ENCODE assay signal across 22 cellular contexts in the genomic region with DNA sequence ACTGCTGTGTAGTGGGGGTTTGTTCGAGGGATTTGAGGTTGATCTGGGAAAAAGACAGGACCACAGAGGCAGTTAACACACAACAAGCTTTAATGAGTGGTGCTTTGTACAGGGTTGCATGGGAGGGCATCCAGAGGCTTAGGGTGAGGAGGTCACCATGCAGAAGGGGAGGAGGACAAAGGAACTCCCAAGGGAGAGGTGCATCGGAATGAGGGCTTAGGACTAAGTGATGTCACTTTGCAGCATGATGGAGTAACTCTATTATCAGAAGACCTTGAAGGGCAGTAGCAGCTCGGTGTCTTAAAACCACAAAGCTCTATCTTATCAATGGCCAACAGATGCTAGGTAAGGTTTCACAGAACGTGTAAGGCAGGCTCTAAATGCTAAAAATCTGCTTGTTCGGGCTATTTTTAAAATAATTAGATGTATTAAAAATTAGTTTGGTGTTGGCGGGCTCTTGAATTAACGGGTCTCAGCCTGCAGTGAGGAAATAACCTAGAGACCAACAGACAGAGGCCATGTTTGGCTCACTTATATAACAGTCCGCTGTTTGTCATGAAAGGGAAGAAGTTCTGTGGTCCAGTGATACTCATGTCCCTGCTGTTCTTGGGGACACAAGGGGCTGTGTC. TPM values are rescaled to one million over a fixed set of nuclear protein-coding genes. Genes with fewer than 3 reads are reported as not detected.
A peak's percentile ranks its signal among the peaks of the same experiment; 100 is the strongest.
DNase-seq lines count a peak whose midpoint lies in the region; ATAC-seq and TF ChIP-seq lines count a peak whose summit lies in the region.
"Had no signal": no experiment of that assay in that cellular context is flagged by ENCODE, and none has a peak within 500 bp of the region (broad histone marks: within the 10 kb centered on the region; RNA-seq: fewer than 3 reads in every experiment).

No MANE protein-coding gene starts in this region.

- intact Hi-C loops in CD4-positive, alpha-beta memory T cell (cut with micrococcal nuclease): no loop called here
- intact Hi-C loops in activated T-helper 1 cell treated with anti-CD3 and anti-CD28 coated beads, Interleukin-12 subunit alpha, Interleukin-12 subunit beta, Interleukin-2, Interleukin-4 antibody, amounts not matched to agents 30 ng/mL and 10 ng/mL and 1 ng/mL, durations not matched to agents 14 hours and 24 hours and 36 hours (cut with micrococcal nuclease): loop anchor here (10.0 kb wide), 1 partner anchor 417 kb away; the partner anchor contains the start of gene ASF1A
- intact Hi-C loops in sigmoid colon (cut with DNase I): no loop called here

- ATAC-seq in natural killer cell treated with Interleukin-12 subunit alpha and Interleukin-12 subunit beta and Interleukin-15 and Interleukin-18, amount 100 ng/mL, for 72 hours: no peak
- ATAC-seq: activated T-cell treated with anti-CD3 and anti-CD28 coated beads, Interleukin-2, amount 50 U/mL, for 4 hours had no signal

- TF ChIP-seq POLR2A in sigmoid colon (IDR thresholded peaks at IDR 0.05): no peak

- no peaks in the 10 kb centered on the region for H3K9me3 ChIP-seq in CD4-positive, alpha-beta memory T cell (ENCODE audit: control insufficient read depth in 1 of 2, low read length in 2 of 2)
- H3K9me3 ChIP-seq in HEK293 (ENCODE audit: control insufficient read depth, insufficient read depth, low read depth, low read length) (no peaks in the 10 kb centered on the region), sigmoid colon (no peaks in the 10 kb centered on the region)
- H3K9me3 ChIP-seq: colonic mucosa had no signal

- H3K27me3 ChIP-seq in CD4-positive, alpha-beta memory T cell (ENCODE audit: insufficient read depth, low read length): no peaks in the 10 kb centered on the region
- no peaks in the 10 kb centered on the region for H3K27me3 ChIP-seq in sigmoid colon
- H3K27me3 ChIP-seq: colonic mucosa had no signal

- no peak for DNase-seq in CD4-positive, alpha-beta memory T cell
- no peak for DNase-seq in activated T-helper 1 cell treated with anti-CD3 and anti-CD28 coated beads, Interleukin-12 subunit alpha, Interleukin-12 subunit beta, Interleukin-2, Interleukin-4 antibody, amounts not matched to agents 30 ng/mL and 10 ng/mL and 1 ng/mL, durations not matched to agents 14 hours and 24 hours and 36 hours (ENCODE audit: low spot score)
- DNase-seq in natural killer cell treated with Interleukin-12 subunit alpha and Interleukin-12 subunit beta and Interleukin-15 and Interleukin-18, amount 100 ng/mL, for 72 hours (ENCODE audit: low spot score): no peak
- no peak for DNase-seq in sigmoid colon
- DNase-seq in T1000 (lab: John Stamatoyannopoulos, UW): no peak
- no peak for DNase-seq in cerebellum (ENCODE audit: low spot score)
- DNase-seq in activated CD4-positive, CD25-positive, alpha-beta regulatory T cell treated with anti-CD3 and anti-CD28 coated beads, Interleukin-2, amount 50 U/mL, for 72 hours: no peak
- DNase-seq: activated CD4-positive, alpha-beta T cell treated with anti-CD3 and anti-CD28 coated beads, Interleukin-2, amount 50 U/mL, for 48 hours; activated T-cell treated with anti-CD3 and anti-CD28 coated beads, Interleukin-2, amount 50 U/mL, for 4 hours; colonic mucosa; COR-L47; left cardiac atrium; NCI-H1105; NCI-H524; Right ventricle myocardium superior; stimulated activated CD4-positive, alpha-beta T cell treated with anti-CD3 and anti-CD28 coated beads, Interleukin-4, amount 100 ng/mL, for 24 hours; SW 1271; trophoblast cell; WERI-Rb-1 had no signal

- H3K27ac ChIP-seq in CD4-positive, alpha-beta memory T cell (ENCODE audit: low read depth, low read length): no peak overlapping the region
- H3K27ac ChIP-seq in HEK293 (ENCODE audit: extremely low read depth, low read depth, low read length) (no peak overlapping the region), sigmoid colon (no peak overlapping the region)
- H3K27ac ChIP-seq: colonic mucosa, WERI-Rb-1 had no signal

- peak overlapping the region in 6 of 7 donors; percentile 9 to 57 (median 22) for H3K27ac Mint-ChIP-seq in CD4-positive, alpha-beta memory T cell
- peak overlapping the region; percentile 80 for H3K27ac Mint-ChIP-seq in activated T-helper 1 cell treated with anti-CD3 and anti-CD28 coated beads, Interleukin-12 subunit alpha, Interleukin-12 subunit beta, Interleukin-2, Interleukin-4 antibody, amounts not matched to agents 30 ng/mL and 10 ng/mL and 1 ng/mL, durations not matched to agents 14 hours and 24 hours and 36 hours
- H3K27ac Mint-ChIP-seq in natural killer cell treated with Interleukin-12 subunit alpha and Interleukin-12 subunit beta and Interleukin-15 and Interleukin-18, amount 100 ng/mL, for 72 hours: peak overlapping the region; percentile 99

- no peaks in the 10 kb centered on the region for H3K36me3 ChIP-seq in CD4-positive, alpha-beta memory T cell (ENCODE audit: insufficient read depth, low read length)
- peaks cover 0 to under 1% of the 10 kb centered on the region in 2 experiments; a peak in 1 of 3 replicates for H3K36me3 ChIP-seq in HEK293 (ENCODE audit: control insufficient read depth in 2 of 2, insufficient read depth in 1 of 2, low read length in 2 of 2)
- peaks cover 0 to 2% (median under 1%) of the 10 kb centered on the region in 4 donors for H3K36me3 ChIP-seq in sigmoid colon
- H3K36me3 ChIP-seq: colonic mucosa, WERI-Rb-1 had no signal

- H3K4me3 Mint-ChIP-seq in CD4-positive, alpha-beta memory T cell: no peak overlapping the region
- H3K4me3 Mint-ChIP-seq in activated T-helper 1 cell treated with anti-CD3 and anti-CD28 coated beads, Interleukin-12 subunit alpha, Interleukin-12 subunit beta, Interleukin-2, Interleukin-4 antibody, amounts not matched to agents 30 ng/mL and 10 ng/mL and 1 ng/mL, durations not matched to agents 14 hours and 24 hours and 36 hours: no peak overlapping the region
- peak overlapping the region; percentile 96 for H3K4me3 Mint-ChIP-seq in natural killer cell treated with Interleukin-12 subunit alpha and Interleukin-12 subunit beta and Interleukin-15 and Interleukin-18, amount 100 ng/mL, for 72 hours
- H3K4me3 Mint-ChIP-seq: activated naive CD4-positive, alpha-beta T cell treated with anti-CD3 and anti-CD28 coated beads, Interleukin-2, amount 50 U/mL, for 24 hours; activated T-cell treated with anti-CD3 and anti-CD28 coated beads, Interleukin-2, amount 50 U/mL, for 4 hours; neural crest cell had no signal

- peaks cover 1% of the 10 kb centered on the region in 2 donors for H3K36me3 Mint-ChIP-seq in CD4-positive, alpha-beta memory T cell
- peaks cover 14% of the 10 kb centered on the region for H3K36me3 Mint-ChIP-seq in activated T-helper 1 cell treated with anti-CD3 and anti-CD28 coated beads, Interleukin-12 subunit alpha, Interleukin-12 subunit beta, Interleukin-2, Interleukin-4 antibody, amounts not matched to agents 30 ng/mL and 10 ng/mL and 1 ng/mL, durations not matched to agents 14 hours and 24 hours and 36 hours (ENCODE audit: low read depth)
- H3K36me3 Mint-ChIP-seq in natural killer cell treated with Interleukin-12 subunit alpha and Interleukin-12 subunit beta and Interleukin-15 and Interleukin-18, amount 100 ng/mL, for 72 hours: no peaks in the 10 kb centered on the region

- TF ChIP-seq EP300 in sigmoid colon (IDR thresholded peaks at IDR 0.05): no peak

- H3K4me1 ChIP-seq in CD4-positive, alpha-beta memory T cell (ENCODE audit: insufficient read depth, low read length): peaks cover 56% of the 10 kb centered on the region
- H3K4me1 ChIP-seq in HEK293 (ENCODE audit: control insufficient read depth, insufficient read depth, low read length) (peaks cover 4% of the 10 kb centered on the region; the same call in 1 of the 2 replicates), sigmoid colon (peaks cover 0 to 47% (median 20%) of the 10 kb centered on the region in 4 donors)
- H3K4me1 ChIP-seq: colonic mucosa had no signal

- no peaks in the 10 kb centered on the region for H3K9me3 Mint-ChIP-seq in CD4-positive, alpha-beta memory T cell
- no peaks in the 10 kb centered on the region for H3K9me3 Mint-ChIP-seq in activated T-helper 1 cell treated with anti-CD3 and anti-CD28 coated beads, Interleukin-12 subunit alpha, Interleukin-12 subunit beta, Interleukin-2, Interleukin-4 antibody, amounts not matched to agents 30 ng/mL and 10 ng/mL and 1 ng/mL, durations not matched to agents 14 hours and 24 hours and 36 hours
- no peaks in the 10 kb centered on the region for H3K9me3 Mint-ChIP-seq in natural killer cell treated with Interleukin-12 subunit alpha and Interleukin-12 subunit beta and Interleukin-15 and Interleukin-18, amount 100 ng/mL, for 72 hours
- H3K9me3 Mint-ChIP-seq: activated naive CD4-positive, alpha-beta T cell treated with anti-CD3 and anti-CD28 coated beads, Interleukin-2, amount 50 U/mL, for 24 hours; activated T-cell treated with anti-CD3 and anti-CD28 coated beads, Interleukin-2, amount 50 U/mL, for 4 hours; neural crest cell had no signal

- TF ChIP-seq CTCF in HEK293 (tag by site-specific recombination; IDR thresholded peaks at IDR 0.05) (no peak), sigmoid colon (IDR thresholded peaks at IDR 0.05) (no peak)

- CTCF ChIA-PET in CD4-positive, alpha-beta memory T cell (lab: Charles Lee; ENCODE audit: partially characterized antibody): interaction anchor here (1.2 to 1.6 kb wide), 3 partner anchors 11 to 36 kb away, joined by 3 to 5 read pairs (median 4); no protein-coding TSS in a partner anchor
- CTCF ChIA-PET in HEK293 (lab: Yijun Ruan, JAX): interaction anchor here (0.7 to 1.1 kb wide), 2 partner anchors 22 to 169 kb away, joined by 3 read pairs; no protein-coding TSS in a partner anchor

- 90 to 95% methylated on average over 8 of the region's 8 CpGs for WGBS in sigmoid colon, 2 donors

- H3K27me3 Mint-ChIP-seq in CD4-positive, alpha-beta memory T cell: no peaks in the 10 kb centered on the region
- no peaks in the 10 kb centered on the region for H3K27me3 Mint-ChIP-seq in activated T-helper 1 cell treated with anti-CD3 and anti-CD28 coated beads, Interleukin-12 subunit alpha, Interleukin-12 subunit beta, Interleukin-2, Interleukin-4 antibody, amounts not matched to agents 30 ng/mL and 10 ng/mL and 1 ng/mL, durations not matched to agents 14 hours and 24 hours and 36 hours (ENCODE audit: insufficient read depth)
- H3K27me3 Mint-ChIP-seq in natural killer cell treated with Interleukin-12 subunit alpha and Interleukin-12 subunit beta and Interleukin-15 and Interleukin-18, amount 100 ng/mL, for 72 hours: no peaks in the 10 kb centered on the region
- H3K27me3 Mint-ChIP-seq: activated naive CD4-positive, alpha-beta T cell treated with anti-CD3 and anti-CD28 coated beads, Interleukin-2, amount 50 U/mL, for 24 hours had no signal

- POLR2A ChIA-PET in CD4-positive, alpha-beta memory T cell (lab: Charles Lee; ENCODE audit: partially characterized antibody): no interaction called here
- POLR2A ChIA-PET in HEK293 (lab: Yijun Ruan, JAX): no interaction called here

- H3K4me1 Mint-ChIP-seq in CD4-positive, alpha-beta memory T cell: peaks cover 36 to 72% (median 47%) of the 10 kb centered on the region in 4 donors
- peaks cover 81% of the 10 kb centered on the region for H3K4me1 Mint-ChIP-seq in activated T-helper 1 cell treated with anti-CD3 and anti-CD28 coated beads, Interleukin-12 subunit alpha, Interleukin-12 subunit beta, Interleukin-2, Interleukin-4 antibody, amounts not matched to agents 30 ng/mL and 10 ng/mL and 1 ng/mL, durations not matched to agents 14 hours and 24 hours and 36 hours (ENCODE audit: low read depth)
- H3K4me1 Mint-ChIP-seq in natural killer cell treated with Interleukin-12 subunit alpha and Interleukin-12 subunit beta and Interleukin-15 and Interleukin-18, amount 100 ng/mL, for 72 hours (ENCODE audit: low read depth in 2 of 2): peaks cover 59 to 75% of the 10 kb centered on the region in 2 donors

- H3K4me3 ChIP-seq in CD4-positive, alpha-beta memory T cell (ENCODE audit: low read length in 2 of 2): no peak overlapping the region
- no peak overlapping the region for H3K4me3 ChIP-seq in HEK293 (ENCODE audit: low read depth, low read length)
- H3K4me3 ChIP-seq in sigmoid colon: no peak overlapping the region
- H3K4me3 ChIP-seq: colonic mucosa had no signal

RNA-seq across cellular contexts. Expression of gene MAN1A1, which starts 37.9 kb away (rescaled TPM):
- 10 to 100 TPM; 12.3 TPM for total RNA-seq in CD4-positive, alpha-beta memory T cell
- polyA plus RNA-seq in CD4-positive, alpha-beta memory T cell: 10 to 100 TPM; 12.4 to 14.7 TPM
- total RNA-seq in activated T-helper 1 cell treated with anti-CD3 and anti-CD28 coated beads, Interleukin-12 subunit alpha, Interleukin-12 subunit beta, Interleukin-2, Interleukin-4 antibody, amounts not matched to agents 30 ng/mL and 10 ng/mL and 1 ng/mL, durations not matched to agents 14 hours and 24 hours and 36 hours: 50.1 and 52.4 TPM in 2 replicates
- total RNA-seq in natural killer cell treated with Interleukin-12 subunit alpha and Interleukin-12 subunit beta and Interleukin-15 and Interleukin-18, amount 100 ng/mL, for 72 hours: 10 to 100 TPM; 27.5 to 34.2 TPM
- total RNA-seq in sigmoid colon (100 to 1,000 TPM in 3 of 4 donors, 10 to 100 TPM in 1; 81.9 to 143 (median 107) TPM), cerebellum (31.1 TPM)
- polyA plus RNA-seq in sigmoid colon: 10 to 100 TPM; 10.2 to 25.7 (median 10.8) TPM

Comparison
In these comparisons a context has a peak if more than half of its experiments do, and no peak if none do; other contexts are left out.
1. H3K27ac Mint-ChIP-seq: peak in every context shown above with its lines; median percentile 99 in natural killer cell treated with Interleukin-12 subunit alpha and Interleukin-12 subunit beta and Interleukin-15 and Interleukin-18, amount 100 ng/mL, for 72 hours; 80 in activated T-helper 1 cell treated with anti-CD3 and anti-CD28 coated beads, Interleukin-12 subunit alpha, Interleukin-12 subunit beta, Interleukin-2, Interleukin-4 antibody, amounts not matched to agents 30 ng/mL and 10 ng/mL and 1 ng/mL, durations not matched to agents 14 hours and 24 hours and 36 hours; 22 in CD4-positive, alpha-beta memory T cell.